Comparison of ENCODE assay signal across 11 cellular contexts in the genomic region with DNA sequence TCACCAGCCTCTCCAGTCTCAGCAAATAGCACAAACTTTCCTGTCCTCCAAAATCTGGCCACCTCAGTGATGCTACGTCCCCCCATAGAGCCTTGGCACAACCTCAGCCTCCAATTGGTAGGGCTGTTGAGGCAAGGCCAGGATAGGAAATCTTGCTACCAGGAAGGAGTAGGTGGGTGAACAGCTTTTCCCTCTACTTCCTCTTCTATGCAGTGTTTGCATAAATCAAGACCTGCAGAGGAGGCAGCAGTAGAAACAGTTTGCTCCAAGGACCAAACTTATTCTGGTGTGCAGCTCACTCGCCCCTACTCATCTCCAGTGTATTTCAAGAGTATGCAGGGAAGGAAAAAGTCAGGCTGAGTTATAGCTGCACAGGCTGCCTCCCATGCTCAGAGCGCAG. TPM values are rescaled to one million over a fixed set of nuclear protein-coding genes. Genes with fewer than 3 reads are reported as not detected.
A peak's percentile ranks its signal among the peaks of the same experiment; 100 is the strongest.
DNase-seq lines count a peak whose midpoint lies in the region; ATAC-seq and TF ChIP-seq lines count a peak whose summit lies in the region.
"Had no signal": no experiment of that assay in that cellular context is flagged by ENCODE, and none has a peak within 500 bp of the region (broad histone marks: within the 10 kb centered on the region; RNA-seq: fewer than 3 reads in every experiment).

No MANE protein-coding gene starts in this region.

- H3K9me2 ChIP-seq in SU-DHL-6 (replicated peaks; ENCODE audit: insufficient read depth, low read length): no peaks in the 10 kb centered on the region

- 68 to 81% (median 72%) methylated on average over 3 of the region's 3 CpGs for WGBS in heart left ventricle, 4 donors

- H3K36me3 ChIP-seq in KOPT-K1 (ENCODE audit: insufficient read depth, low read length): no peaks in the 10 kb centered on the region
- no peaks in the 10 kb centered on the region for H3K36me3 ChIP-seq in SU-DHL-6 (ENCODE audit: low read length)
- H3K36me3 ChIP-seq in heart left ventricle: no peaks in the 10 kb centered on the region
- H3K36me3 ChIP-seq in vagina: no peaks in the 10 kb centered on the region

- H3K9ac ChIP-seq in SU-DHL-6 (ENCODE audit: low read length): peak overlapping the region; percentile 4; the same call in 1 of the 2 replicates

- intact Hi-C loops in heart left ventricle (cut with DNase I) (no loop called here), vagina (cut with DNase I) (no loop called here)

- H3K27me3 ChIP-seq in SU-DHL-6 (ENCODE audit: low read length) (no peaks in the 10 kb centered on the region), heart left ventricle (no peaks in the 10 kb centered on the region), vagina (no peaks in the 10 kb centered on the region)

- no peaks in the 10 kb centered on the region for H4K20me1 ChIP-seq in SU-DHL-6 (ENCODE audit: low read depth, low read length)

- H3K27ac ChIP-seq in KOPT-K1 (ENCODE audit: low read depth, low read length, poor library complexity, severe bottlenecking) (peak overlapping the region; percentile 53), SU-DHL-6 (ENCODE audit: low read depth, low read length) (no peak overlapping the region), heart left ventricle (peak overlapping the region in 10 of 12 donors; percentile 45 to 94 (median 65)), vagina (no peak overlapping the region)

- H3K9me3 Mint-ChIP-seq in stimulated activated effector memory CD8-positive, alpha-beta T cell treated with anti-CD3 and anti-CD28 coated beads, Interleukin-12 subunit alpha, Interleukin-12 subunit beta, amount 100 ng/mL, for 72 hours: no peaks in the 10 kb centered on the region

- no peak overlapping the region for H3K4me3 ChIP-seq in SU-DHL-6 (ENCODE audit: insufficient read depth, low read length, poor library complexity, severe bottlenecking)
- peak overlapping the region in 3 of 12 donors; percentile 15 to 56 (median 18) for H3K4me3 ChIP-seq in heart left ventricle
- no peak overlapping the region for H3K4me3 ChIP-seq in vagina

- DNase-seq in heart left ventricle (no peak), GM03348 (ENCODE audit: low spot score) (no peak), vagina (ENCODE audit: extremely low spot score in 2 of 2) (no peak), OCI-M2 (lab: John Stamatoyannopoulos, UW; ENCODE audit: unreplicated experiment) (no peak)
- DNase-seq in stimulated activated effector memory CD8-positive, alpha-beta T cell treated with anti-CD3 and anti-CD28 coated beads, Interleukin-12 subunit alpha, Interleukin-12 subunit beta, amount 100 ng/mL, for 72 hours (ENCODE audit: low spot score in 2 of 2): no peak
- DNase-seq: endodermal cell, NCI-H1417, SHP77 had no signal

- no peaks in the 10 kb centered on the region for H3F3A ChIP-seq in SU-DHL-6 (ENCODE audit: insufficient read depth)

- TF ChIP-seq POLR2A in heart left ventricle (IDR thresholded peaks at IDR 0.05) (no peak), vagina (IDR thresholded peaks at IDR 0.05) (no peak)

- no peaks in the 10 kb centered on the region for H3K79me2 ChIP-seq in SU-DHL-6 (ENCODE audit: insufficient read depth, low read length)

- H2AFZ ChIP-seq in SU-DHL-6 (ENCODE audit: low read depth, low read length, severe bottlenecking): peak overlapping the region; percentile 69

- H3K9me3 ChIP-seq in KOPT-K1 (ENCODE audit: insufficient read depth, low read length, poor library complexity, severe bottlenecking) (peaks cover 3% of the 10 kb centered on the region), SU-DHL-6 (ENCODE audit: insufficient read depth, low read length) (no peaks in the 10 kb centered on the region), heart left ventricle (no peaks in the 10 kb centered on the region), vagina (no peaks in the 10 kb centered on the region)

- no peaks in the 10 kb centered on the region for H3K36me3 Mint-ChIP-seq in stimulated activated effector memory CD8-positive, alpha-beta T cell treated with anti-CD3 and anti-CD28 coated beads, Interleukin-12 subunit alpha, Interleukin-12 subunit beta, amount 100 ng/mL, for 72 hours

- TF ChIP-seq CTCF in SU-DHL-6 (IDR thresholded peaks at IDR 0.05; ENCODE audit: insufficient read depth, low read length, poor library complexity, severe bottlenecking): no peak
- TF ChIP-seq CTCF in heart left ventricle (IDR thresholded peaks at IDR 0.05): no peak
- no peak for TF ChIP-seq CTCF in vagina (IDR thresholded peaks at IDR 0.05)

- H3K27ac Mint-ChIP-seq in stimulated activated effector memory CD8-positive, alpha-beta T cell treated with anti-CD3 and anti-CD28 coated beads, Interleukin-12 subunit alpha, Interleukin-12 subunit beta, amount 100 ng/mL, for 72 hours: peak overlapping the region; percentile 91
- H3K27ac Mint-ChIP-seq: endodermal cell had no signal

- H3K4me1 ChIP-seq in heart left ventricle: peaks cover 0 to 57% (median 8%) of the 10 kb centered on the region in 12 donors
- no peaks in the 10 kb centered on the region for H3K4me1 ChIP-seq in vagina

- H3K4me1 Mint-ChIP-seq in stimulated activated effector memory CD8-positive, alpha-beta T cell treated with anti-CD3 and anti-CD28 coated beads, Interleukin-12 subunit alpha, Interleukin-12 subunit beta, amount 100 ng/mL, for 72 hours: peaks cover 38% of the 10 kb centered on the region
- H3K4me1 Mint-ChIP-seq: endodermal cell had no signal

- peak overlapping the region; percentile 69 for H3K4me3 Mint-ChIP-seq in stimulated activated effector memory CD8-positive, alpha-beta T cell treated with anti-CD3 and anti-CD28 coated beads, Interleukin-12 subunit alpha, Interleukin-12 subunit beta, amount 100 ng/mL, for 72 hours
- H3K4me3 Mint-ChIP-seq: endodermal cell had no signal

- ATAC-seq in heart left ventricle (peak; percentile 33 to 60 (median 46)), HG03025 (IDR thresholded peaks at IDR 0.05; ENCODE audit: low FRiP score, unreplicated experiment) (no peak)
- peak; percentile 22 for ATAC-seq in stimulated activated effector memory CD8-positive, alpha-beta T cell treated with anti-CD3 and anti-CD28 coated beads, Interleukin-12 subunit alpha, Interleukin-12 subunit beta, amount 100 ng/mL, for 72 hours

- H3K4me2 ChIP-seq in SU-DHL-6 (ENCODE audit: low read depth, low read length, poor library complexity, severe bottlenecking): peak overlapping the region; percentile 20

RNA-seq across cellular contexts. Expression of a gene that starts 0.7 kb away (rescaled TPM):
- total RNA-seq in heart left ventricle (1 to 10 TPM in 5 of 9 donors, under 1 TPM in 4; 0.42 to 9.8 (median 1.2) TPM), vagina (2.0 TPM)
- 1 to 10 TPM; 1.1 to 1.2 TPM for polyA plus RNA-seq in heart left ventricle

RNA-seq across cellular contexts. Expression of a gene that starts 15.7 kb away (rescaled TPM):
- total RNA-seq in heart left ventricle (not detected), vagina (not detected)
- polyA plus RNA-seq in heart left ventricle: not detected
- total RNA-seq: endodermal cell had no signal

RNA-seq across cellular contexts. Expression of a gene that starts 19.7 kb away (rescaled TPM):
- total RNA-seq in heart left ventricle: under 1 TPM in 2 of 9 donors, not detected in 7; 0.13 to 0.16 TPM
- polyA plus RNA-seq in heart left ventricle: not detected
- not detected for total RNA-seq in vagina

RNA-seq across cellular contexts. Expression of a gene that starts 23.0 kb away (rescaled TPM):
- total RNA-seq in heart left ventricle (10 to 100 TPM in 2 of 9 donors, 1 to 10 TPM in 7; 4.4 to 11.9 (median 8.8) TPM), vagina (17.7 TPM)
- polyA plus RNA-seq in heart left ventricle: 10 to 100 TPM in 1 of 2 donors, 1 to 10 TPM in 1; 8.3 to 10.7 TPM

RNA-seq across cellular contexts. Expression of a gene that starts 23.1 kb away (rescaled TPM):
- total RNA-seq in heart left ventricle: 10 to 100 TPM in 1 of 9 donors, 1 to 10 TPM in 8; 3.8 to 11.5 (median 7.2) TPM
- 10 to 100 TPM in 1 of 2 donors, 1 to 10 TPM in 1; 4.5 to 10.4 TPM for polyA plus RNA-seq in heart left ventricle
- 11.5 TPM for total RNA-seq in vagina

Comparison
In these comparisons a context has a peak if more than half of its experiments do, and no peak if none do; other contexts are left out.
1. H3K27ac ChIP-seq: peak in KOPT-K1 (single experiment) and heart left ventricle (10 of 12); none in SU-DHL-6 (single experiment) and vagina (single experiment).